In the genomic region with DNA sequence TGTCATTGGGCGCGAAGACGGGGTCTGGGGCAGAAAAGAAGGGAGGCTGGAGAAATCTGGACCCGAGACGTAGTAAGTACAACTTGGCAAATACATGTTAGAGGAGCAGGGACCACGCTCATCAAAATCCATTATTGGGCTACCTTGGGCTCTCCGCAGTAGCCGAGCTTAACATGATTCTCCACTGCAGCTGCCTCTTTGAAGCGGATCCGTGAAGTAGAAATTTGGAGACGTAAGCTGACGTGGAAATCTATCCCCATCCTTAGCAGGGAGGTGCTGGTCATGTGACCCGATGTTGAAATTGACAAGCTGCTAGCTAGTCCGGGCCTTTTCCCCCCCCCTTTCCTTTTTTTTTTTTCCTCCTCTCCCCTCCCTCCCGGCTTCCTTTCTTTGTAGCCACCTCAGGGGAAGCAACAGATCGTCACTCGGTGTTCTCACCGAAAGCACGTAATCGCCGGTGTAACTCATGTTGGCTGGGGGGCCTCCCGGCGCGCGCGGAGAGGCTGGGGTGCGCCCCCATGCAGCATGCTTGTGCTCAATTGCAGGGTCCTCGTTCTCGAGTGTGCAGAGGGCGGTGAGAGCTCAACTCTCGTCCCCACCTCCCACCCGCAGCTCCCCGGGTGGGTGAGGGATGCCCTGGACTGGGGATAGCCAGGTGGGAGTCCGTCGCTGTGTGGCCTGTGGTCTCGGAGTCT, we compare ENCODE assay signal across 9 cellular contexts. TPM values are rescaled to one million over a fixed set of nuclear protein-coding genes. Genes with fewer than 3 reads are reported as not detected.
DNase-seq lines count a peak whose midpoint lies in the region; ATAC-seq and TF ChIP-seq lines count a peak whose summit lies in the region.
"Had no signal": no experiment of that assay in that cellular context is flagged by ENCODE, and none has a peak within 500 bp of the region (broad histone marks: within the 10 kb centered on the region; RNA-seq: fewer than 3 reads in every experiment).

A gene (minus strand): TSS at position 220 of the 695 bp plus-strand sequence. CDS start 88 bp downstream, at position 132.

- H2AFZ ChIP-seq in ACC112 (ENCODE audit: low read length, unreplicated experiment) = peak within 1 kb of the TSS; percentile 84

- no peak for TF ChIP-seq CTCF in fibroblast of the aortic adventitia (IDR thresholded peaks at IDR 0.05; ENCODE audit: insufficient read depth, low read length)

- H3K27me3 ChIP-seq in ACC112 (ENCODE audit: insufficient read depth, low read length) (peaks cover 91% of the 10 kb centered on the region), skeletal muscle tissue (ENCODE audit: control insufficient read depth in 3 of 3, insufficient read depth in 3 of 3, low read length in 3 of 3) (peaks cover 30 to 55% (median 42%) of the 10 kb centered on the region in 3 donors)

- H3K36me3 ChIP-seq in ACC112 (ENCODE audit: insufficient read depth, low read length) (no peaks in the 10 kb centered on the region), skeletal muscle tissue (ENCODE audit: control insufficient read depth in 3 of 3, insufficient read depth in 3 of 3, low read length in 3 of 3) (no peaks in the 10 kb centered on the region)

- H3K79me2 ChIP-seq in ACC112 (ENCODE audit: control insufficient read depth, insufficient read depth, low read length, unreplicated experiment) = no peaks in the 10 kb centered on the region

- no peak for ATAC-seq in GM18505 (IDR thresholded peaks at IDR 0.05; ENCODE audit: unreplicated experiment)
- no peak for ATAC-seq in GM18517 (IDR thresholded peaks at IDR 0.05; ENCODE audit: unreplicated experiment)

- H3K4me3 ChIP-seq in ACC112 (ENCODE audit: low read depth, low read length) (peak within 1 kb of the TSS; percentile 78), fibroblast of the aortic adventitia (ENCODE audit: low read depth, low read length) (peak within 1 kb of the TSS; percentile 33), skeletal muscle tissue (ENCODE audit: low read length in 3 of 3) (peak within 1 kb of the TSS; percentile 76 to 80 (median 80))

- DNase-seq in GM04503 (ENCODE audit: low read depth) = peak; percentile 92
- peak; percentile 76 for DNase-seq in SW480 (ENCODE audit: low spot score)
- DNase-seq in fibroblast of the aortic adventitia (ENCODE audit: low read depth) = no peak
- DNase-seq in T1000 (lab: John Stamatoyannopoulos, UW) = no peak

- H3K9ac ChIP-seq in skeletal muscle tissue (ENCODE audit: low read depth in 1 of 3, low read length in 3 of 3) = peak within 1 kb of the TSS; percentile 61 to 94 (median 75)

- H3K9me3 ChIP-seq in skeletal muscle tissue (ENCODE audit: control insufficient read depth in 3 of 3, low read length in 3 of 3) = no peaks in the 10 kb centered on the region

- TF ChIP-seq POLR2A in GM18505 (IDR thresholded peaks at IDR 0.05; ENCODE audit: borderline replicate concordance, extremely low read depth, insufficient read depth, insufficient read length) = no peak

- no peak within 1 kb of the TSS for H3K27ac ChIP-seq in ACC112 (ENCODE audit: low read depth, low read length)
- peak within 1 kb of the TSS; percentile 74 for H3K27ac ChIP-seq in skeletal muscle tissue (ENCODE audit: low read depth, low read length)

- H3K4me1 ChIP-seq in ACC112 (ENCODE audit: control insufficient read depth, insufficient read depth, low read length, unreplicated experiment) = no peaks in the 10 kb centered on the region
- peaks cover 17 to 61% (median 42%) of the 10 kb centered on the region in 3 donors for H3K4me1 ChIP-seq in skeletal muscle tissue (ENCODE audit: control insufficient read depth in 3 of 3, insufficient read depth in 3 of 3, low read length in 3 of 3)

RNA-seq across cellular contexts. Expression of the gene that starts here (rescaled TPM):
- not detected in 2 replicates for total RNA-seq in fibroblast of the aortic adventitia (ENCODE audit: low replicate concordance)
- 2.1 TPM for total RNA-seq in skeletal muscle tissue
- total RNA-seq: frontal cortex had no signal

Comparison
In these comparisons a context has a peak if more than half of its experiments do, and no peak if none do; other contexts are left out.
1. DNase-seq: peak in GM04503 (single experiment) and SW480 (single experiment); none in fibroblast of the aortic adventitia (single experiment) and T1000 (single experiment).
2. Peak in every context shown above with its lines, with median percentiles within 50 percentile points of each other: H3K4me3 ChIP-seq.